In the genomic region with DNA sequence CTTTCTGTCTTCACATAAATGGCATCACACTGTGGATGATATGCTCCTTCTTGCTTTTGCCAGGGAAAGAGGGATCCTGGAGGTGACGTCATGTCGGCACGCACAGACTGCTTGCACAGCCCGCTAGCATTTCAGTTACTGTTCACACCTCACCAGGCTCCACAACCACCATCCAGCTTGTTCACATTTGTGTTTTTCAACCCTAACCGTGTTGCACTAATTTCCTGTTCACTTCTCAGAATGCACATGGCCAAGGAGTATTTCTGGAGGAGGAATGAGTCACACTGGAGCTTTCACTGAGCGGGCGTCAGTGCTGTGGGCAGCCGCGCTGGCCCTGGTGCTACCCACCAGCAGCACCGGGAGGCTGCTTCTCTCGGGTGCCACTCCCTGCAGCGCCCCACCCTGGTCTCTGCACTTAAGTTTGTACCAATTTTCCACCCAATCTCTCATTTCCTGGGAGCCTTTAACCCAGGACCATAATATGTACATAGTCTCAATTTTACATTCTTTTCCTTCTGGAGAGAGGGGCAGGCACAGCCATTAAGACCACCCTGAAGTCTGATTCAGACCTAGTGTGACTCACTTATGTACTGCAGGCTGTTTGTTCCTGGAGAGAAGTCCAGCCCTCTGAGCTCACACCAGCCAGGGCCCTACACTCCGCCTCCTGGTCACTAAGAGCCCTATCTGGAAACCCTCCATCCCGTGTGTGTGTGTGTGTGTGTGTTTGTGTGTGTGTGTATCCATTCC, we compare ENCODE assay signal across 8 cellular contexts.
DNase-seq lines count a peak whose midpoint lies in the region; ATAC-seq and TF ChIP-seq lines count a peak whose summit lies in the region.

No MANE protein-coding gene starts in this region.

- intact Hi-C loops in breast epithelium (cut with DNase I; ENCODE audit: low total_unique reads) = no loop called here

- peak; percentile 81 for DNase-seq in UCSD-AML1 (lab: John Stamatoyannopoulos, UW; ENCODE audit: unreplicated experiment)
- no peak for DNase-seq in breast epithelium (ENCODE audit: low spot score in 2 of 2)
- DNase-seq in medulla oblongata (ENCODE audit: extremely low spot score) = peak; percentile 47
- peak; percentile 42 to 50 for DNase-seq in stimulated activated CD8-positive, alpha-beta memory T cell treated with anti-CD3 and anti-CD28 coated beads, Interleukin-4, amount 100 ng/mL, for 1 hour (ENCODE audit: low read depth in 2 of 2, low spot score in 1 of 2)
- no peak for DNase-seq in iPS-NIHi11 (ENCODE audit: low spot score)
- DNase-seq in NCI-H2227 (lab: John Stamatoyannopoulos, UW; ENCODE audit: unreplicated experiment) = no peak

- ATAC-seq in GM18520 (IDR thresholded peaks at IDR 0.05; ENCODE audit: unreplicated experiment) (peak; percentile 29), HG03520 (IDR thresholded peaks at IDR 0.05; ENCODE audit: unreplicated experiment) (peak; percentile 27)

- no peak for TF ChIP-seq CTCF in breast epithelium (IDR thresholded peaks at IDR 0.05)

- no peaks in the 10 kb centered on the region for H3K36me3 ChIP-seq in breast epithelium

- H3K9me3 ChIP-seq in breast epithelium = no peaks in the 10 kb centered on the region

- H3K4me1 ChIP-seq in breast epithelium = peaks cover 0 to 4% of the 10 kb centered on the region in 2 donors

- H3K4me3 ChIP-seq in breast epithelium = no peak overlapping the region

- no peaks in the 10 kb centered on the region for H3K27me3 ChIP-seq in breast epithelium

- H3K27ac ChIP-seq in breast epithelium = peak overlapping the region; percentile 87 to 92

- TF ChIP-seq POLR2A in breast epithelium (IDR thresholded peaks at IDR 0.05) = no peak

Comparison
In these comparisons a context has a peak if more than half of its experiments do, and no peak if none do; other contexts are left out.
1. DNase-seq: peak in UCSD-AML1 (single experiment), medulla oblongata (single experiment) and stimulated activated CD8-positive, alpha-beta memory T cell treated with anti-CD3 and anti-CD28 coated beads, Interleukin-4, amount 100 ng/mL, for 1 hour (2 of 2); none in breast epithelium (0 of 2), iPS-NIHi11 (single experiment) and NCI-H2227 (single experiment).